9 cellular contexts compared by ENCODE assay signal in genomic region chr9:19441730-19442129, GRCh38. TPM values are rescaled to one million over a fixed set of nuclear protein-coding genes. Genes with fewer than 3 reads are reported as not detected.
A peak's percentile ranks its signal among the peaks of the same experiment; 100 is the strongest.
DNase-seq lines count a peak whose midpoint lies in the region; ATAC-seq and TF ChIP-seq lines count a peak whose summit lies in the region.
"Had no signal": no experiment of that assay in that cellular context is flagged by ENCODE, and none has a peak within 500 bp of the region (broad histone marks: within the 10 kb centered on the region; RNA-seq: fewer than 3 reads in every experiment).

No MANE protein-coding gene starts in this region.

- no peaks in the 10 kb centered on the region for H3K9me3 Mint-ChIP-seq in activated B cell treated with CpG ODN at 0.5 μM for 24 hours

- POLR2A ChIA-PET in activated B cell treated with CpG ODN at 0.5 μM for 24 hours (lab: Charles Lee), result interaction anchor here (0.5 to 1.7 kb wide), 3 partner anchors 10 to 64 kb away, joined by 3 to 6 read pairs (median 5); partner anchors contain the start of gene RPS6

- no peaks in the 10 kb centered on the region for H3K27me3 Mint-ChIP-seq in activated B cell treated with CpG ODN at 0.5 μM for 24 hours

- peaks cover 0 to 18% (median 3%) of the 10 kb centered on the region in 9 donors for H3K4me1 ChIP-seq in heart right ventricle

- H3K27ac Mint-ChIP-seq in activated B cell treated with CpG ODN at 0.5 μM for 24 hours, result peak overlapping the region; percentile 60

- intact Hi-C loops in heart right ventricle (cut with DNase I), result loop anchor here in 2 of 10 donors (10.0 kb wide), 2 partner anchors 67 to 367 kb away; no protein-coding TSS in a partner anchor
- intact Hi-C loops in left cardiac atrium (cut with DNase I), result no loop called here
- intact Hi-C loops in activated B cell treated with CpG ODN at 0.5 μM for 24 hours (cut with micrococcal nuclease), result loop anchor here (2.0 kb wide), 1 partner anchor 33 kb away; the partner anchor contains the start of gene ACER2

- DNase-seq in heart right ventricle, result no peak
- no peak for DNase-seq in left cardiac atrium
- DNase-seq in activated B cell treated with CpG ODN at 0.5 μM for 24 hours, result no peak
- no peak for DNase-seq in NCI-H128 (lab: John Stamatoyannopoulos, UW; ENCODE audit: unreplicated experiment)
- no peak for DNase-seq in stimulated activated CD4-positive, alpha-beta T cell treated with anti-CD3 and anti-CD28 coated beads, Interleukin-4, amount 100 ng/mL, for 24 hours
- DNase-seq in H7, result no peak
- DNase-seq in stimulated activated CD8-positive, alpha-beta memory T cell treated with anti-CD3 and anti-CD28 coated beads, Interleukin-4, amount 100 ng/mL, for 48 hours, result no peak

- H3K4me1 Mint-ChIP-seq in activated B cell treated with CpG ODN at 0.5 μM for 24 hours, result peaks cover 14% of the 10 kb centered on the region

- H3K36me3 ChIP-seq in heart right ventricle (peaks cover 0 to 93% (median 8%) of the 10 kb centered on the region in 9 donors), H7 (replicated peaks; ENCODE audit: control insufficient read depth, insufficient read depth, low read length) (no peaks in the 10 kb centered on the region)

- no peaks in the 10 kb centered on the region for H3K9me3 ChIP-seq in heart right ventricle

- CTCF ChIA-PET in activated B cell treated with CpG ODN at 0.5 μM for 24 hours (lab: Charles Lee), result interaction anchor here (1.0 to 2.2 kb wide), 2 partner anchors 15 to 23 kb away, joined by 3 to 11 read pairs; no protein-coding TSS in a partner anchor

- H3K4me3 ChIP-seq in heart right ventricle (peak overlapping the region in 3 of 10 donors; percentile 17 to 34 (median 20)), H7 (ENCODE audit: insufficient read depth, low read depth, low read length) (no peak overlapping the region)

- H3K36me3 Mint-ChIP-seq in activated B cell treated with CpG ODN at 0.5 μM for 24 hours (ENCODE audit: low read depth), result no peaks in the 10 kb centered on the region

- WGBS in heart right ventricle, 2 donors, result 52 to 64% methylated on average over 4 of the region's 4 CpGs

- H3K27me3 ChIP-seq in heart right ventricle (no peaks in the 10 kb centered on the region), H7 (ENCODE audit: control insufficient read depth, insufficient read depth, low read length) (no peaks in the 10 kb centered on the region)

- peak overlapping the region in 8 of 10 donors; percentile 5 to 51 (median 35) for H3K27ac ChIP-seq in heart right ventricle
- H3K27ac ChIP-seq: epithelial cell of prostate had no signal

- no peak for TF ChIP-seq CTCF in heart right ventricle (IDR thresholded peaks at IDR 0.05)
- no peak for TF ChIP-seq CTCF in activated B cell treated with CpG ODN at 0.5 μM for 24 hours (IDR thresholded peaks at IDR 0.05)

- ATAC-seq in heart right ventricle (no peak), left cardiac atrium (no peak), HG02938 (IDR thresholded peaks at IDR 0.05; ENCODE audit: unreplicated experiment) (peak; percentile 80), activated B cell treated with CpG ODN at 0.5 μM for 24 hours (ENCODE audit: low read depth) (peak; percentile 61)

- H3K4me3 Mint-ChIP-seq in activated B cell treated with CpG ODN at 0.5 μM for 24 hours, result peak overlapping the region; percentile 55

RNA-seq across cellular contexts. Expression of gene ACER2, which starts 32.9 kb away (rescaled TPM):
- total RNA-seq in heart right ventricle (1 to 10 TPM; 1.7 to 8.7 (median 4.0) TPM), left cardiac atrium (1 to 10 TPM; 3.0 to 4.7 TPM), activated B cell treated with CpG ODN at 0.5 μM for 24 hours (1.4 and 2.0 TPM in 2 replicates)
- polyA plus RNA-seq in heart right ventricle, result under 1 TPM; 0.52 to 0.88 TPM
- total RNA-seq in H7 (2014; rRNA removed; shearing (Covaris generic)), result 2.0 and 3.1 TPM in 2 replicates

Comparison
In these comparisons a context has a peak if more than half of its experiments do, and no peak if none do; other contexts are left out.
1. ATAC-seq: peak in HG02938 (single experiment) and activated B cell treated with CpG ODN at 0.5 μM for 24 hours (single experiment); none in heart right ventricle (0 of 8) and left cardiac atrium (0 of 2).